In genomic region chr3:183591881-183592521, GRCh38 we compare ENCODE assay signal across 8 cellular contexts. TPM values are rescaled to one million over a fixed set of nuclear protein-coding genes. Genes with fewer than 3 reads are reported as not detected.
DNase-seq lines count a peak whose midpoint lies in the region; ATAC-seq and TF ChIP-seq lines count a peak whose summit lies in the region.

No MANE protein-coding gene starts in this region.

- H3K27me3 ChIP-seq in fibroblast of lung (ENCODE audit: control insufficient read depth, insufficient read depth, low read length) (no peaks in the 10 kb centered on the region), mesenchymal stem cell (ENCODE audit: control insufficient read depth in 1 of 2, insufficient read depth in 1 of 2, low read length in 2 of 2) (peaks cover 0 to 7% of the 10 kb centered on the region in 2 experiments)

- H3K79me1 ChIP-seq in mesenchymal stem cell (replicated peaks; ENCODE audit: low read length, poor library complexity, severe bottlenecking): no peaks in the 10 kb centered on the region

- H2AFZ ChIP-seq in fibroblast of lung (ENCODE audit: low read length): no peak overlapping the region
- no peak overlapping the region for H2AFZ ChIP-seq in mesenchymal stem cell (ENCODE audit: low read depth, low read length)

- H3K23ac ChIP-seq in mesenchymal stem cell (ENCODE audit: low read length in 2 of 2): no peak overlapping the region

- no peak overlapping the region for H3K9ac ChIP-seq in fibroblast of lung (ENCODE audit: insufficient read depth, low read length)
- H3K9ac ChIP-seq in mesenchymal stem cell (ENCODE audit: low read length): no peak overlapping the region

- H3K9me3 Mint-ChIP-seq in activated naive CD4-positive, alpha-beta T cell treated with anti-CD3 and anti-CD28 coated beads, Interleukin-2, amount 10 ng/mL, durations not matched to agents 7 days and 5 days: peaks cover 7% of the 10 kb centered on the region

- TF ChIP-seq CTCF in fibroblast of lung (conservative IDR thresholded peaks at IDR 0.05 in 1 of 2, IDR thresholded peaks at IDR 0.05 in 1 of 2; ENCODE audit: low read depth in 1 of 2, low read length in 2 of 2): peak; percentile 19 to 20

- H3K4me1 Mint-ChIP-seq in activated naive CD4-positive, alpha-beta T cell treated with anti-CD3 and anti-CD28 coated beads, Interleukin-2, amount 10 ng/mL, durations not matched to agents 7 days and 5 days: peaks cover 43% of the 10 kb centered on the region

- H3K4me1 ChIP-seq in fibroblast of lung (ENCODE audit: control insufficient read depth, extremely low read depth, insufficient read depth, low read length) (no peaks in the 10 kb centered on the region), mesenchymal stem cell (ENCODE audit: control insufficient read depth, insufficient read depth, low read depth, low read length) (no peaks in the 10 kb centered on the region)

- H3K4me2 ChIP-seq in fibroblast of lung (ENCODE audit: extremely low read depth, insufficient read depth, low read length) (no peak overlapping the region), mesenchymal stem cell (ENCODE audit: low read length, poor library complexity, severe bottlenecking) (no peak overlapping the region)

- H3K9me3 ChIP-seq in fibroblast of lung (ENCODE audit: control insufficient read depth, insufficient read depth, low read depth, low read length): no peaks in the 10 kb centered on the region
- H3K9me3 ChIP-seq in mesenchymal stem cell (ENCODE audit: control insufficient read depth, low read length): no peaks in the 10 kb centered on the region

- DNase-seq in activated naive CD4-positive, alpha-beta T cell treated with anti-CD3 and anti-CD28 coated beads, Interleukin-2, amount 10 ng/mL, durations not matched to agents 7 days and 5 days: no peak
- DNase-seq in activated naive CD4-positive, alpha-beta T cell treated with anti-CD3 and anti-CD28 coated beads, Interleukin-2, amount 50 U/mL, for 16 hours: no peak
- DNase-seq in NOMO-1 (lab: John Stamatoyannopoulos, UW; ENCODE audit: unreplicated experiment in 2 of 2) (peak; percentile 75 to 92), fibroblast of lung (ENCODE audit: low read depth in 2 of 2) (peak in 1 of 2 donors; percentile 12), mesenchymal stem cell (no peak), retina (no peak), NCI-H2196 treated with DMSO at 0.1 percent for 48 hours (lab: John Stamatoyannopoulos, UW; ENCODE audit: unreplicated experiment) (no peak)

- CTCF ChIA-PET in activated naive CD4-positive, alpha-beta T cell treated with anti-CD3 and anti-CD28 coated beads, Interleukin-2, amount 10 ng/mL, durations not matched to agents 7 days and 5 days (lab: Charles Lee): interaction anchor here (0.7 to 1.6 kb wide), 8 partner anchors 14 to 177 kb away, joined by 3 to 5 read pairs (median 3); no protein-coding TSS in a partner anchor

- no peak overlapping the region for H2BK120ac ChIP-seq in mesenchymal stem cell (ENCODE audit: low read depth, low read length)

- no peak overlapping the region for H4K91ac ChIP-seq in mesenchymal stem cell (ENCODE audit: low read length)

- H2BK12ac ChIP-seq in mesenchymal stem cell (ENCODE audit: low read length in 2 of 2): no peak overlapping the region

- H3K14ac ChIP-seq in mesenchymal stem cell (ENCODE audit: low read length in 2 of 2): no peak overlapping the region

- no peak overlapping the region for H2AK5ac ChIP-seq in mesenchymal stem cell (ENCODE audit: low read length, severe bottlenecking)

- H3K27ac Mint-ChIP-seq in activated naive CD4-positive, alpha-beta T cell treated with anti-CD3 and anti-CD28 coated beads, Interleukin-2, amount 10 ng/mL, durations not matched to agents 7 days and 5 days: peak overlapping the region; percentile 77

- no peaks in the 10 kb centered on the region for H3K36me3 ChIP-seq in fibroblast of lung (ENCODE audit: control insufficient read depth, insufficient read depth, low read length)
- no peaks in the 10 kb centered on the region for H3K36me3 ChIP-seq in mesenchymal stem cell (ENCODE audit: control insufficient read depth in 1 of 2, insufficient read depth in 2 of 2, low read depth in 1 of 2, low read length in 2 of 2)

- peaks cover 9% of the 10 kb centered on the region for H3K36me3 Mint-ChIP-seq in activated naive CD4-positive, alpha-beta T cell treated with anti-CD3 and anti-CD28 coated beads, Interleukin-2, amount 10 ng/mL, durations not matched to agents 7 days and 5 days

- H4K20me1 ChIP-seq in fibroblast of lung (ENCODE audit: control insufficient read depth, extremely low read depth, insufficient read depth, low read length): no peaks in the 10 kb centered on the region

- H3K4me3 ChIP-seq in fibroblast of lung (replicated peaks in 1 of 4; ENCODE audit: control extremely low read depth in 1 of 4, insufficient read depth in 1 of 4, low read depth in 3 of 4, low read length in 4 of 4) (no peak overlapping the region), mesenchymal stem cell (ENCODE audit: insufficient read depth in 1 of 2, low read depth in 1 of 2, low read length in 2 of 2) (no peak overlapping the region)

- H3K27ac ChIP-seq in fibroblast of lung (ENCODE audit: insufficient read depth, low read length) (no peak overlapping the region), mesenchymal stem cell (ENCODE audit: low read length, poor library complexity, severe bottlenecking) (no peak overlapping the region)

- H3K79me2 ChIP-seq in fibroblast of lung (ENCODE audit: control insufficient read depth, insufficient read depth, low read length): no peaks in the 10 kb centered on the region

- H2BK5ac ChIP-seq in mesenchymal stem cell (ENCODE audit: low read depth, low read length, poor library complexity, severe bottlenecking): no peak overlapping the region

- ATAC-seq in HG02623 (IDR thresholded peaks at IDR 0.05; ENCODE audit: unreplicated experiment): peak; percentile 93

- WGBS in mesenchymal stem cell: 79% methylated on average over 6 of the region's 6 CpGs

- no peak overlapping the region for H2BK15ac ChIP-seq in mesenchymal stem cell (ENCODE audit: low read depth, poor library complexity, severe bottlenecking)

- H4K8ac ChIP-seq in mesenchymal stem cell (ENCODE audit: low read length): no peak overlapping the region

- no peak overlapping the region for H3K18ac ChIP-seq in mesenchymal stem cell (ENCODE audit: low read depth in 1 of 2, low read length in 2 of 2)

- H3K4ac ChIP-seq in mesenchymal stem cell (ENCODE audit: low read depth in 1 of 2, low read length in 2 of 2): no peak overlapping the region

- peak overlapping the region; percentile 40 for H3K4me3 Mint-ChIP-seq in activated naive CD4-positive, alpha-beta T cell treated with anti-CD3 and anti-CD28 coated beads, Interleukin-2, amount 10 ng/mL, durations not matched to agents 7 days and 5 days

- peaks cover 7% of the 10 kb centered on the region for H3K27me3 Mint-ChIP-seq in activated naive CD4-positive, alpha-beta T cell treated with anti-CD3 and anti-CD28 coated beads, Interleukin-2, amount 10 ng/mL, durations not matched to agents 7 days and 5 days

RNA-seq across cellular contexts. Expression of gene KLHL6, which starts 36.5 kb away (rescaled TPM):
- not detected in 2 replicates for total RNA-seq in fibroblast of lung
- not detected in 2 replicates for polyA plus RNA-seq in fibroblast of lung
- polyA plus RNA-seq in fibroblast of lung (2012): not detected in 2 replicates
- not detected in 2 replicates for polyA minus RNA-seq in fibroblast of lung (ENCODE audit: low replicate concordance)
- polyA plus RNA-seq in mesenchymal stem cell (2013, experiment 1 of 2): 0.01 TPM
- polyA plus RNA-seq in mesenchymal stem cell (2013, experiment 2 of 2): 0.01 TPM

RNA-seq across cellular contexts. Expression of gene KLHL24, which starts 43.4 kb away (rescaled TPM):
- 70.7 and 131 TPM in 2 replicates for total RNA-seq in fibroblast of lung
- 12.2 and 20.4 TPM in 2 replicates for polyA plus RNA-seq in fibroblast of lung
- 4.6 and 6.3 TPM in 2 replicates for polyA plus RNA-seq in fibroblast of lung (2012)
- polyA minus RNA-seq in fibroblast of lung (ENCODE audit: low replicate concordance): 2.4 and 8.3 TPM in 2 replicates
- 27.0 TPM for polyA plus RNA-seq in mesenchymal stem cell (2013, experiment 1 of 2)
- 24.3 TPM for polyA plus RNA-seq in mesenchymal stem cell (2013, experiment 2 of 2)

Comparison
In these comparisons a context has a peak if more than half of its experiments do, and no peak if none do; other contexts are left out.
1. DNase-seq: peak in NOMO-1 (2 of 2); none in activated naive CD4-positive, alpha-beta T cell treated with anti-CD3 and anti-CD28 coated beads, Interleukin-2, amount 10 ng/mL, durations not matched to agents 7 days and 5 days (single experiment), activated naive CD4-positive, alpha-beta T cell treated with anti-CD3 and anti-CD28 coated beads, Interleukin-2, amount 50 U/mL, for 16 hours (single experiment), mesenchymal stem cell (single experiment), retina (single experiment) and NCI-H2196 treated with DMSO at 0.1 percent for 48 hours (single experiment).